In genomic region chr9:121059998-121060636, GRCh38 we compare ENCODE assay signal across 9 cellular contexts. TPM values are rescaled to one million over a fixed set of nuclear protein-coding genes. Genes with fewer than 3 reads are reported as not detected.
DNase-seq lines count a peak whose midpoint lies in the region; ATAC-seq and TF ChIP-seq lines count a peak whose summit lies in the region.
"Had no signal": no experiment of that assay in that cellular context is flagged by ENCODE, and none has a peak within 500 bp of the region (broad histone marks: within the 10 kb centered on the region; RNA-seq: fewer than 3 reads in every experiment).

No MANE protein-coding gene starts in this region.

- no peak overlapping the region for H3K4me3 Mint-ChIP-seq in endodermal cell
- H3K4me3 Mint-ChIP-seq: stimulated activated naive CD8-positive, alpha-beta T cell treated with anti-CD3 and anti-CD28 coated beads, Interleukin-15, Interleukin-2, amounts not matched to agents 100 ng/mL and 50 ng/mL, for 24 hours had no signal

- peak; percentile 52; the same call in 1 of the 3 replicates for ATAC-seq in RWPE2 (ENCODE audit: low read depth)
- peak; percentile 42 for ATAC-seq in mucosa of descending colon
- ATAC-seq in GM21381 (IDR thresholded peaks at IDR 0.05; ENCODE audit: unreplicated experiment): no peak
- no peak for ATAC-seq in HG03565 (IDR thresholded peaks at IDR 0.05; ENCODE audit: unreplicated experiment)

- H3K9ac ChIP-seq in endodermal cell (ENCODE audit: extremely low read depth, low read length, poor library complexity, severe bottlenecking): no peak overlapping the region

- DNase-seq in activated gamma-delta T cell treated with Interleukin-2 at 50 U/mL for 16 hours (peak; percentile 28), activated gamma-delta T cell (lab: John Stamatoyannopoulos, UW) (no peak), LNCaP clone FGC (ENCODE audit: low read depth) (peak; percentile 67), RWPE2 (ENCODE audit: low spot score) (no peak), endodermal cell (peak; percentile 60), mucosa of descending colon (peak in 1 of 3 donors; percentile 58)

- H3K36me3 ChIP-seq in RWPE2 (ENCODE audit: low read depth) (no peaks in the 10 kb centered on the region), endodermal cell (ENCODE audit: control insufficient read depth, insufficient read depth, low read length) (no peaks in the 10 kb centered on the region), mucosa of descending colon (ENCODE audit: low read depth) (no peaks in the 10 kb centered on the region)

- peaks cover 1% of the 10 kb centered on the region for H3K27me3 Mint-ChIP-seq in endodermal cell (ENCODE audit: insufficient read depth)
- H3K27me3 Mint-ChIP-seq: stimulated activated naive CD8-positive, alpha-beta T cell treated with anti-CD3 and anti-CD28 coated beads, Interleukin-15, Interleukin-2, amounts not matched to agents 100 ng/mL and 50 ng/mL, for 24 hours had no signal

- no peaks in the 10 kb centered on the region for H3K36me3 Mint-ChIP-seq in endodermal cell (ENCODE audit: low read depth)

- WGBS in endodermal cell (ENCODE audit: insufficient coverage in 1 of 2, insufficient read length in 1 of 2), 2 experiments: 32 to 34% methylated on average over 4 to 6 of the region's 6 CpGs

- no peaks in the 10 kb centered on the region for H3K9me3 Mint-ChIP-seq in endodermal cell
- H3K9me3 Mint-ChIP-seq: stimulated activated naive CD8-positive, alpha-beta T cell treated with anti-CD3 and anti-CD28 coated beads, Interleukin-15, Interleukin-2, amounts not matched to agents 100 ng/mL and 50 ng/mL, for 24 hours had no signal

- TF ChIP-seq CTCF in LNCaP clone FGC (IDR thresholded peaks at IDR 0.05; ENCODE audit: control insufficient read depth, extremely low read depth, insufficient read depth) (peak; percentile 76), RWPE2 (IDR thresholded peaks at IDR 0.05; ENCODE audit: poor library complexity, severe bottlenecking) (peak; percentile 89), endodermal cell (conservative IDR thresholded peaks at IDR 0.05) (peak; percentile 86), mucosa of descending colon (IDR thresholded peaks at IDR 0.05) (peak; percentile 38)

- intact Hi-C loops in mucosa of descending colon (cut with DNase I, micrococcal nuclease): loop anchor here in 1 of 2 donors (10.0 kb wide), 1 partner anchor 305 kb away; no protein-coding TSS in a partner anchor

- H3K4me1 ChIP-seq in RWPE2 (ENCODE audit: insufficient read depth, poor library complexity, severe bottlenecking) (no peaks in the 10 kb centered on the region), endodermal cell (ENCODE audit: control insufficient read depth, insufficient read depth, low read length) (peaks cover 20% of the 10 kb centered on the region), mucosa of descending colon (ENCODE audit: low read depth) (no peaks in the 10 kb centered on the region)

- H3K4me1 Mint-ChIP-seq in endodermal cell: peaks cover 49% of the 10 kb centered on the region

- H3K9me3 ChIP-seq in RWPE2 (ENCODE audit: severe bottlenecking) (no peaks in the 10 kb centered on the region), endodermal cell (ENCODE audit: control insufficient read depth, low read length) (peaks cover 3% of the 10 kb centered on the region), mucosa of descending colon (no peaks in the 10 kb centered on the region)

- H3K27ac Mint-ChIP-seq in endodermal cell: no peak overlapping the region
- H3K27ac Mint-ChIP-seq: stimulated activated naive CD8-positive, alpha-beta T cell treated with anti-CD3 and anti-CD28 coated beads, Interleukin-15, Interleukin-2, amounts not matched to agents 100 ng/mL and 50 ng/mL, for 24 hours had no signal

- no peak overlapping the region for H3K4me3 ChIP-seq in LNCaP clone FGC (ENCODE audit: low read depth, low read length)
- no peak overlapping the region for H3K4me3 ChIP-seq in RWPE2 (ENCODE audit: severe bottlenecking)
- H3K4me3 ChIP-seq in endodermal cell (ENCODE audit: low read length): no peak overlapping the region
- no peak overlapping the region for H3K4me3 ChIP-seq in mucosa of descending colon

- H3K27me3 ChIP-seq in RWPE2 (ENCODE audit: insufficient read depth, poor library complexity, severe bottlenecking): no peaks in the 10 kb centered on the region
- H3K27me3 ChIP-seq in endodermal cell (ENCODE audit: control insufficient read depth, insufficient read depth, low read length, poor library complexity, severe bottlenecking): no peaks in the 10 kb centered on the region

- no peak overlapping the region for H3K27ac ChIP-seq in RWPE2 (ENCODE audit: poor library complexity, severe bottlenecking)
- H3K27ac ChIP-seq in endodermal cell (ENCODE audit: low read depth, low read length): no peak overlapping the region

RNA-seq across cellular contexts. Expression of gene C5, which starts 10.0 kb away (rescaled TPM):
- 10 to 100 TPM; 59.5 to 96.6 TPM for total RNA-seq in endodermal cell
- polyA plus RNA-seq in endodermal cell (2013, experiment 1 of 2): 9.7 TPM
- polyA plus RNA-seq in endodermal cell (2013, experiment 2 of 2): 10.1 TPM
- total RNA-seq in mucosa of descending colon: 1 to 10 TPM in 2 of 3 donors, under 1 TPM in 1; 0.58 to 3.8 (median 1.3) TPM

RNA-seq across cellular contexts. Expression of gene CNTRL, which starts 14.6 kb away (rescaled TPM):
- total RNA-seq in endodermal cell: 10 to 100 TPM; 18.0 to 21.0 TPM
- polyA plus RNA-seq in endodermal cell (2013, experiment 1 of 2): 23.7 TPM
- 25.5 TPM for polyA plus RNA-seq in endodermal cell (2013, experiment 2 of 2)
- total RNA-seq in mucosa of descending colon: 10 to 100 TPM in 1 of 3 donors, 1 to 10 TPM in 2; 9.6 to 12.4 (median 9.7) TPM

Comparison
In these comparisons a context has a peak if more than half of its experiments do, and no peak if none do; other contexts are left out.
1. DNase-seq: peak in activated gamma-delta T cell treated with Interleukin-2 at 50 U/mL for 16 hours (single experiment), LNCaP clone FGC (single experiment) and endodermal cell (single experiment); none in activated gamma-delta T cell (single experiment) and RWPE2 (single experiment).
2. CTCF ChIP-seq: peak in every context shown above with its lines; median percentile 89 in RWPE2; 86 in endodermal cell; 76 in LNCaP clone FGC; 38 in mucosa of descending colon.
3. ATAC-seq: peak in RWPE2 (single experiment) and mucosa of descending colon (single experiment); none in GM21381 (single experiment) and HG03565 (single experiment).
4. RNA of gene C5, which starts 10.0 kb away (total RNA-seq): 59.5 to 96.6 TPM in endodermal cell; 0.58 to 3.8 TPM in mucosa of descending colon; every median in the first group is over 10 times any median in the second.